Comparison of ENCODE assay signal across 19 cellular contexts in genomic region chr3:177055557-177056290, GRCh38.
A peak's percentile ranks its signal among the peaks of the same experiment; 100 is the strongest.
DNase-seq lines count a peak whose midpoint lies in the region; ATAC-seq and TF ChIP-seq lines count a peak whose summit lies in the region.
"Had no signal": no experiment of that assay in that cellular context is flagged by ENCODE, and none has a peak within 500 bp of the region (broad histone marks: within the 10 kb centered on the region; RNA-seq: fewer than 3 reads in every experiment).

No MANE protein-coding gene starts in this region.

- H3K9ac ChIP-seq in SK-N-MC (ENCODE audit: insufficient read length): no peak overlapping the region

- H3K4me3 Mint-ChIP-seq in activated naive CD4-positive, alpha-beta T cell treated with anti-CD3 and anti-CD28 coated beads, Interleukin-2, amount 50 U/mL, for 24 hours: no peak overlapping the region
- H3K4me3 Mint-ChIP-seq in endothelial cell (ENCODE audit: unreplicated experiment): no peak overlapping the region
- H3K4me3 Mint-ChIP-seq: effector memory CD8-positive, alpha-beta T cell had no signal

- H3K36me3 ChIP-seq in SK-N-MC (ENCODE audit: insufficient read depth, low read length): peaks cover 53% of the 10 kb centered on the region
- H3K36me3 ChIP-seq: stomach had no signal

- peak overlapping the region; percentile 93 for H3K27ac ChIP-seq in SK-N-MC
- H3K27ac ChIP-seq: stomach had no signal

- DNase-seq in activated naive CD4-positive, alpha-beta T cell treated with Interleukin-2 at 50 U/mL for 16 hours: no peak
- DNase-seq in SK-N-MC (ENCODE audit: low read depth, low spot score) (peak; percentile 89), fibroblast of gingiva (ENCODE audit: low read depth) (peak; percentile 11), activated gamma-delta T cell (lab: John Stamatoyannopoulos, UW) (no peak), DMS153 (lab: John Stamatoyannopoulos, UW) (no peak), endothelial cell (ENCODE audit: low spot score) (no peak)
- DNase-seq: activated CD4-positive, alpha-beta T cell treated with anti-CD3 and anti-CD28 coated beads, Interleukin-2, amount 50 U/mL, for 48 hours; cerebellar nuclear complex; effector memory CD8-positive, alpha-beta T cell; EL; IMR-90; NCI-H1092; NCI-H2081 treated with DMSO at 0.1 percent for 48 hours; NCI-H524 treated with DMSO at 0.1 percent for 48 hours; right cardiac atrium; stomach had no signal

- peaks cover 1% of the 10 kb centered on the region for H3K36me3 Mint-ChIP-seq in activated naive CD4-positive, alpha-beta T cell treated with anti-CD3 and anti-CD28 coated beads, Interleukin-2, amount 50 U/mL, for 24 hours
- H3K36me3 Mint-ChIP-seq in endothelial cell (ENCODE audit: low read depth, unreplicated experiment): no peaks in the 10 kb centered on the region

- H3K4me1 Mint-ChIP-seq in activated naive CD4-positive, alpha-beta T cell treated with anti-CD3 and anti-CD28 coated beads, Interleukin-2, amount 50 U/mL, for 24 hours: peaks cover 26% of the 10 kb centered on the region
- peaks cover 6% of the 10 kb centered on the region for H3K4me1 Mint-ChIP-seq in endothelial cell (ENCODE audit: unreplicated experiment)

- H3K9me3 Mint-ChIP-seq in activated naive CD4-positive, alpha-beta T cell treated with anti-CD3 and anti-CD28 coated beads, Interleukin-2, amount 50 U/mL, for 24 hours: no peaks in the 10 kb centered on the region
- H3K9me3 Mint-ChIP-seq in endothelial cell (ENCODE audit: unreplicated experiment): no peaks in the 10 kb centered on the region
- H3K9me3 Mint-ChIP-seq: effector memory CD8-positive, alpha-beta T cell had no signal

- ATAC-seq in GM19455 (IDR thresholded peaks at IDR 0.05; ENCODE audit: unreplicated experiment): no peak
- ATAC-seq: effector memory CD8-positive, alpha-beta T cell; Panc1; right cardiac atrium had no signal

- no peak for TF ChIP-seq CTCF in endothelial cell (IDR thresholded peaks at IDR 0.05; ENCODE audit: unreplicated experiment)

- H3K4me3 ChIP-seq in SK-N-MC: peak overlapping the region; percentile 29
- H3K4me3 ChIP-seq: stomach had no signal

- no peaks in the 10 kb centered on the region for H3K27me3 Mint-ChIP-seq in activated naive CD4-positive, alpha-beta T cell treated with anti-CD3 and anti-CD28 coated beads, Interleukin-2, amount 50 U/mL, for 24 hours
- no peaks in the 10 kb centered on the region for H3K27me3 Mint-ChIP-seq in endothelial cell (ENCODE audit: unreplicated experiment)
- H3K27me3 Mint-ChIP-seq: effector memory CD8-positive, alpha-beta T cell had no signal

- peak overlapping the region; percentile 80 for H3K27ac Mint-ChIP-seq in activated naive CD4-positive, alpha-beta T cell treated with anti-CD3 and anti-CD28 coated beads, Interleukin-2, amount 50 U/mL, for 24 hours
- H3K27ac Mint-ChIP-seq in endothelial cell (ENCODE audit: unreplicated experiment): no peak overlapping the region
- H3K27ac Mint-ChIP-seq: effector memory CD8-positive, alpha-beta T cell had no signal

- no peaks in the 10 kb centered on the region for H3K9me3 ChIP-seq in SK-N-MC (ENCODE audit: low read depth, low read length)
- H3K9me3 ChIP-seq: stomach had no signal

Comparison
In these comparisons a context has a peak if more than half of its experiments do, and no peak if none do; other contexts are left out.
1. DNase-seq: peak in SK-N-MC (single experiment) and fibroblast of gingiva (single experiment); none in activated naive CD4-positive, alpha-beta T cell treated with Interleukin-2 at 50 U/mL for 16 hours (single experiment), activated gamma-delta T cell (single experiment), DMS153 (single experiment) and endothelial cell (single experiment).